23 cellular contexts compared by ENCODE assay signal in the genomic region with DNA sequence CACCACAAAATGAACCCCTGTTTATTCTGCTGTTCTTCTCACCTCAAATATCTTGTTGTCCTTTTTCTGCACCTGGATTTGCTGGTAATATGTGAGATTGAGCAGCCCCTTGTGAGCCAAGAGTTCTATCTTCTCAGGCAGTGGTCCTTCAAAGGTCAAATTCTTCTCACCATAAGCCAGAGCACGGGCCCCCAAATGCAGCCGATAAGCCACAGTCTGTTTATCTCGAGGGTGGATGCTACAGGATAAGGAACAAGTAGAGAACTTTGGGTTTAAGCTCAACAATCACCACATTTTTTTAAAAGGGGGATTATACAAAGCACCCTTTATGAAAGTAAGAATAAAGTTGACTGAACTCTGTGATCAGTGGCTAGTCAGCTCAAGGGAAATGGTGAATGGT. TPM values are rescaled to one million over a fixed set of nuclear protein-coding genes. Genes with fewer than 3 reads are reported as not detected.
"Had no signal": no experiment of that assay in that cellular context is flagged by ENCODE, and none has a peak within 500 bp of the region (broad histone marks: within the 10 kb centered on the region; RNA-seq: fewer than 3 reads in every experiment).

No MANE protein-coding gene starts in this region.

- H3K27me3 Mint-ChIP-seq: central memory CD8-positive, alpha-beta T cell; T-helper 17 cell had no signal

- ATAC-seq: activated CD8-positive, alpha-beta T cell treated with anti-CD3 and anti-CD28 coated beads, Interleukin-2, amount 10 ng/mL, durations not matched to agents 7 days and 5 days; T-helper 17 cell had no signal

- H3K9me3 Mint-ChIP-seq: brain; central memory CD8-positive, alpha-beta T cell had no signal

- H3K4me1 Mint-ChIP-seq: central memory CD8-positive, alpha-beta T cell had no signal

- H3K27ac ChIP-seq: PC-9 had no signal

- H3K27ac Mint-ChIP-seq: activated CD8-positive, alpha-beta T cell treated with anti-CD3 and anti-CD28 coated beads, Interleukin-2, amount 10 ng/mL, durations not matched to agents 7 days and 5 days; brain; T-helper 17 cell had no signal

- H3K4me3 Mint-ChIP-seq: activated CD8-positive, alpha-beta T cell treated with anti-CD3 and anti-CD28 coated beads, Interleukin-2, amount 10 ng/mL, durations not matched to agents 7 days and 5 days; brain; central memory CD8-positive, alpha-beta T cell; T-helper 17 cell had no signal

- H3K4me3 ChIP-seq: PC-9 had no signal

- DNase-seq: activated CD4-positive, alpha-beta T cell treated with anti-CD3 and anti-CD28 coated beads for 48 hours; activated CD4-positive, alpha-beta T cell treated with anti-CD3 and anti-CD28 coated beads, Interleukin-2, amount 50 U/mL, for 4 hours; activated CD4-positive, CD25-positive, alpha-beta regulatory T cell treated with anti-CD3 and anti-CD28 coated beads, Interleukin-2, amount 50 U/mL, for 72 hours; activated CD8-positive, alpha-beta memory T cell treated with anti-CD3 and anti-CD28 coated beads, Interleukin-2, amount 50 U/mL, for 48 hours; activated CD8-positive, alpha-beta T cell treated with anti-CD3 and anti-CD28 coated beads, Interleukin-2, amount 10 ng/mL, durations not matched to agents 7 days and 5 days; activated T-cell treated with anti-CD3 and anti-CD28 coated beads, Interleukin-2, amount 50 U/mL, for 1 hour; amniotic stem cell; KG1; NCI-H1048; NCI-H146; NCI-H187 treated with DMSO at 0.1 percent for 48 hours; NCI-H2081 treated with DMSO at 0.1 percent for 48 hours; NCI-H446; NCI-H524; PC-9; SHP77 treated with DMSO at 0.1 percent for 48 hours; T-helper 17 cell; T1000 had no signal

RNA-seq across cellular contexts. Expression of a gene that starts 27.3 kb away (rescaled TPM):
- total RNA-seq: activated CD8-positive, alpha-beta T cell treated with anti-CD3 and anti-CD28 coated beads, Interleukin-2, amount 10 ng/mL, durations not matched to agents 7 days and 5 days; astrocyte; LHCN-M2; M059J; PC-9; T-helper 17 cell had no signal
